In the genomic region with DNA sequence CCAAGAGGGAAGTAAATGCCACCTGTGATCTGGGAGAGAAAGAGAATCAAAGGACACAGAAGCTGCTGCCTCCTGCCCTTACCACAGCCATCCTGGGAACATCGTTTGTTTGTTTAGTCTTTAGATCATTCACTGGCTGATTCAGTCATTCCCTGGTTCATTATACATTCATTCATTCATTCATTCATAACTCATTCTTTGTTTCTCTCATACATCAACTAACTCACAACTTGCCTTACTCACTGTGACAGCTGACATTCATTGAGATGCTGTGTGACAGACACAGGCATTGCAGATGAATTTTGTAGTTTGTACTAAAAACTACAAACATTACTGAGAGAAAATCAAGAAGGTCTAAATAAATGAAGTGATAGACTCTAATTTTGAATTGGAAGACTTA, we compare ENCODE assay signal across 17 cellular contexts.
DNase-seq lines count a peak whose midpoint lies in the region; ATAC-seq, FAIRE-seq and TF ChIP-seq lines count a peak whose summit lies in the region.
"Had no signal": no experiment of that assay in that cellular context is flagged by ENCODE, and none has a peak within 500 bp of the region (broad histone marks: within the 10 kb centered on the region; RNA-seq: fewer than 3 reads in every experiment).

No MANE protein-coding gene starts in this region.

- peak overlapping the region in 2 of 4 donors; percentile 14 to 29 for H3K4me3 ChIP-seq in Peyer's patch
- H3K4me3 ChIP-seq in effector memory CD4-positive, alpha-beta T cell (ENCODE audit: insufficient read depth, low read depth, low read length, poor library complexity, severe bottlenecking): peak overlapping the region; percentile 23
- H3K4me3 ChIP-seq: suprapubic skin had no signal

- peaks cover 41% of the 10 kb centered on the region for H3K4me1 Mint-ChIP-seq in activated T-cell treated with anti-CD3 and anti-CD28 coated beads, Interleukin-2, amount 50 U/mL, for 72 hours (ENCODE audit: low read depth)
- H3K4me1 Mint-ChIP-seq: endodermal cell had no signal

- TF ChIP-seq POLR2A in Peyer's patch (IDR thresholded peaks at IDR 0.05): no peak

- H3K4me3 Mint-ChIP-seq in activated T-cell treated with anti-CD3 and anti-CD28 coated beads, Interleukin-2, amount 50 U/mL, for 72 hours: peak overlapping the region; percentile 86 to 93
- H3K4me3 Mint-ChIP-seq: endodermal cell had no signal

- no peaks in the 10 kb centered on the region for H3K27me3 Mint-ChIP-seq in activated T-cell treated with anti-CD3 and anti-CD28 coated beads, Interleukin-2, amount 50 U/mL, for 72 hours (ENCODE audit: low read depth)

- no peaks in the 10 kb centered on the region for H3K27me3 ChIP-seq in Peyer's patch
- H3K27me3 ChIP-seq in effector memory CD4-positive, alpha-beta T cell (replicated peaks; ENCODE audit: control insufficient read depth, insufficient read depth, low read length, poor library complexity, severe bottlenecking): no peaks in the 10 kb centered on the region
- H3K27me3 ChIP-seq: suprapubic skin had no signal

- peaks cover 16 to 30% of the 10 kb centered on the region in 2 donors for H3K36me3 Mint-ChIP-seq in activated T-cell treated with anti-CD3 and anti-CD28 coated beads, Interleukin-2, amount 50 U/mL, for 72 hours (ENCODE audit: insufficient read depth in 2 of 2)

- TF ChIP-seq CTCF in Peyer's patch (IDR thresholded peaks at IDR 0.05): no peak

- peak overlapping the region; percentile 23 to 65 (median 52) for H3K27ac ChIP-seq in Peyer's patch
- H3K27ac ChIP-seq in effector memory CD4-positive, alpha-beta T cell (ENCODE audit: insufficient read depth, low read length, poor library complexity, severe bottlenecking): peak overlapping the region; percentile 70
- H3K27ac ChIP-seq: RWPE1, suprapubic skin had no signal

- peaks cover 12 to 15% of the 10 kb centered on the region in 2 donors for H3K9me3 Mint-ChIP-seq in activated T-cell treated with anti-CD3 and anti-CD28 coated beads, Interleukin-2, amount 50 U/mL, for 72 hours

- H3K4me1 ChIP-seq in Peyer's patch: no peaks in the 10 kb centered on the region
- H3K4me1 ChIP-seq in effector memory CD4-positive, alpha-beta T cell (ENCODE audit: control insufficient read depth, insufficient read depth, low read length, poor library complexity, severe bottlenecking): peaks cover 17% of the 10 kb centered on the region
- H3K4me1 ChIP-seq: suprapubic skin had no signal

- H3K9me3 ChIP-seq in Peyer's patch: peaks cover 0 to 7% (median 0%) of the 10 kb centered on the region in 4 donors
- H3K9me3 ChIP-seq in effector memory CD4-positive, alpha-beta T cell (ENCODE audit: control insufficient read depth, low read length): peaks cover 4% of the 10 kb centered on the region

- H3K36me3 ChIP-seq in Peyer's patch: no peaks in the 10 kb centered on the region
- no peaks in the 10 kb centered on the region for H3K36me3 ChIP-seq in effector memory CD4-positive, alpha-beta T cell (ENCODE audit: control insufficient read depth, insufficient read depth, low read length)
- H3K36me3 ChIP-seq: suprapubic skin had no signal

- peak; percentile 66 for FAIRE-seq in urothelium cell line (lab: Jason Lieb, UNC)
- FAIRE-seq: HTR-8/SVneo had no signal

- H3K27ac Mint-ChIP-seq in activated T-cell treated with anti-CD3 and anti-CD28 coated beads, Interleukin-2, amount 50 U/mL, for 72 hours: peak overlapping the region; percentile 71
- H3K27ac Mint-ChIP-seq: endodermal cell had no signal

- peak in 1 of 2 donors; percentile 9 for DNase-seq in activated T-cell treated with anti-CD3 and anti-CD28 coated beads, Interleukin-2, amount 50 U/mL, for 72 hours
- no peak for DNase-seq in activated T-cell treated with anti-CD3 and anti-CD28 coated beads for 4 hours
- DNase-seq in Peyer's patch: no peak
- DNase-seq in effector memory CD4-positive, alpha-beta T cell: no peak
- DNase-seq in urothelium cell line (ENCODE audit: low spot score): no peak
- no peak for DNase-seq in NCI-H524 treated with DMSO at 0.1 percent for 48 hours (lab: John Stamatoyannopoulos, UW)
- no peak for DNase-seq in NCI-H1417 treated with DMSO at 0.1 percent for 48 hours (lab: John Stamatoyannopoulos, UW)
- DNase-seq: DMS 273 treated with DMSO at 0.1 percent for 48 hours, endodermal cell, hypothalamus, NCI-H2107, NCI-H774 had no signal

- ATAC-seq in activated T-cell treated with anti-CD3 and anti-CD28 coated beads, Interleukin-2, amount 50 U/mL, for 72 hours (replicated peaks in 1 of 2): peak; percentile 56 to 72
- no peak for ATAC-seq in GM18520 (IDR thresholded peaks at IDR 0.05; ENCODE audit: unreplicated experiment)
- ATAC-seq: left colon had no signal
